Comparison of ENCODE assay signal across 15 cellular contexts in the genomic region with DNA sequence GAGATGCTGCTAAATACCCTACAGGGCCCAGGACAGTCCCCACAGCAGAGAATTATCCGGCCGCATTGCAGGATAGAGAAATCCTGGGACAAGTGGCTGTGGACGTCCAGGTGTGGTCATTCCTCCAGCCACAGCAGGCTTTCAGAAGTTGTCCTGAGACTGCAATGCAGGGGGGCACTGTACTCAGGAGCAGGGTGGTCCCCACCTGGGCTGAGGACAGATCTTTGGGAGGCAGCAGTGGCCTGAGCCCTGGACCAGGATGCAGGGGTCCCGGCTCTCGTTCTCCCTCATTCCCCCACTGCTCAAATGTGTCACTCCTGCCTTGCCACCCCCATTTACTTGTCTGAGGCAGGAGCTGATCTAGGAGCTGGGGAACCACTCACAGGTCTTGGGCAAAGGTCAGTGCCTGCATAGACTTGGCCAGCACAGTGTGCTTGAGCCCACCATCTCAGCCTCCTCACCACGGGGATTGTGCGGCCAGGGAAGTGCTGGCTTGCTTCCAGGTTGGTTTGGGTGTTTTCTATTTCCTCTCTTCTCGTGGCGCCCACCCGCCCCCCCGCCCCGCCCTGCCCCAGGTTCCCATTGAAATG. TPM values are rescaled to one million over a fixed set of nuclear protein-coding genes. Genes with fewer than 3 reads are reported as not detected.
DNase-seq lines count a peak whose midpoint lies in the region; ATAC-seq and TF ChIP-seq lines count a peak whose summit lies in the region.
"Had no signal": no experiment of that assay in that cellular context is flagged by ENCODE, and none has a peak within 500 bp of the region (broad histone marks: within the 10 kb centered on the region; RNA-seq: fewer than 3 reads in every experiment).

No MANE protein-coding gene starts in this region.

- no peaks in the 10 kb centered on the region for H3K36me3 Mint-ChIP-seq in activated T-helper 1 cell treated with anti-CD3 and anti-CD28 coated beads, Interleukin-12 subunit alpha, Interleukin-12 subunit beta, Interleukin-2, Interleukin-4 antibody, amounts not matched to agents 30 ng/mL and 10 ng/mL and 1 ng/mL, durations not matched to agents 14 hours and 24 hours and 36 hours (ENCODE audit: low read depth)
- H3K36me3 Mint-ChIP-seq: CD8-positive, alpha-beta memory T cell; IgD-negative memory B cell had no signal

- no peaks in the 10 kb centered on the region for H3K4me1 Mint-ChIP-seq in activated T-helper 1 cell treated with anti-CD3 and anti-CD28 coated beads, Interleukin-12 subunit alpha, Interleukin-12 subunit beta, Interleukin-2, Interleukin-4 antibody, amounts not matched to agents 30 ng/mL and 10 ng/mL and 1 ng/mL, durations not matched to agents 14 hours and 24 hours and 36 hours (ENCODE audit: low read depth)
- H3K4me1 Mint-ChIP-seq: activated CD4-positive, alpha-beta T cell treated with anti-CD3 and anti-CD28 coated beads, Interleukin-2, amount 10 ng/mL, durations not matched to agents 7 days and 5 days had no signal

- peaks cover 2% of the 10 kb centered on the region for H3K27me3 Mint-ChIP-seq in activated T-helper 1 cell treated with anti-CD3 and anti-CD28 coated beads, Interleukin-12 subunit alpha, Interleukin-12 subunit beta, Interleukin-2, Interleukin-4 antibody, amounts not matched to agents 30 ng/mL and 10 ng/mL and 1 ng/mL, durations not matched to agents 14 hours and 24 hours and 36 hours (ENCODE audit: insufficient read depth)
- H3K27me3 Mint-ChIP-seq: activated CD4-positive, alpha-beta T cell treated with anti-CD3 and anti-CD28 coated beads, Interleukin-2, amount 10 ng/mL, durations not matched to agents 7 days and 5 days had no signal

- H3K4me3 ChIP-seq in brain microvascular endothelial cell (ENCODE audit: low read depth, low read length) = no peak overlapping the region
- no peak overlapping the region for H3K4me3 ChIP-seq in prostate gland

- H3K36me3 ChIP-seq in brain microvascular endothelial cell (replicated peaks) (no peaks in the 10 kb centered on the region), prostate gland (no peaks in the 10 kb centered on the region)

- H3K27ac ChIP-seq in brain microvascular endothelial cell (peak overlapping the region; percentile 44), prostate gland (peak overlapping the region; percentile 49 to 53)

- in situ Hi-C loops in brain microvascular endothelial cell (cut with HindIII; ENCODE audit: low pct_ligation_motif_present, low sequenced_read_pairs) = no loop called here

- peaks cover 3% of the 10 kb centered on the region for H3K4me1 ChIP-seq in prostate gland (replicated peaks)

- DNase-seq in brain microvascular endothelial cell (no peak), left ventricle myocardium superior (no peak), prostate gland (ENCODE audit: low spot score) (no peak), activated T-cell treated with anti-CD3 and anti-CD28 coated beads for 4 hours (no peak), globus pallidus (ENCODE audit: low spot score) (no peak)
- no peak for DNase-seq in activated T-helper 1 cell treated with anti-CD3 and anti-CD28 coated beads, Interleukin-12 subunit alpha, Interleukin-12 subunit beta, Interleukin-2, Interleukin-4 antibody, amounts not matched to agents 30 ng/mL and 10 ng/mL and 1 ng/mL, durations not matched to agents 14 hours and 24 hours and 36 hours (ENCODE audit: low spot score)
- DNase-seq: activated CD4-positive, alpha-beta T cell treated with anti-CD3 and anti-CD28 coated beads, Interleukin-2, amount 10 ng/mL, durations not matched to agents 7 days and 5 days; activated gamma-delta T cell; central memory CD4-positive, alpha-beta T cell; NCI-H1694; stimulated activated CD4-positive, alpha-beta T cell treated with anti-CD3 and anti-CD28 coated beads, Interleukin-4, amount 100 ng/mL, for 24 hours; stimulated activated naive CD8-positive, alpha-beta T cell treated with anti-CD3 and anti-CD28 coated beads, Interleukin-15, Interleukin-2, amounts not matched to agents 100 U/mL and 50 U/mL, for 24 hours had no signal

- no peaks in the 10 kb centered on the region for H3K9me3 Mint-ChIP-seq in activated T-helper 1 cell treated with anti-CD3 and anti-CD28 coated beads, Interleukin-12 subunit alpha, Interleukin-12 subunit beta, Interleukin-2, Interleukin-4 antibody, amounts not matched to agents 30 ng/mL and 10 ng/mL and 1 ng/mL, durations not matched to agents 14 hours and 24 hours and 36 hours
- H3K9me3 Mint-ChIP-seq: activated CD4-positive, alpha-beta T cell treated with anti-CD3 and anti-CD28 coated beads, Interleukin-2, amount 10 ng/mL, durations not matched to agents 7 days and 5 days; CD8-positive, alpha-beta memory T cell; IgD-negative memory B cell had no signal

- no peak overlapping the region for H3K27ac Mint-ChIP-seq in activated T-helper 1 cell treated with anti-CD3 and anti-CD28 coated beads, Interleukin-12 subunit alpha, Interleukin-12 subunit beta, Interleukin-2, Interleukin-4 antibody, amounts not matched to agents 30 ng/mL and 10 ng/mL and 1 ng/mL, durations not matched to agents 14 hours and 24 hours and 36 hours
- H3K27ac Mint-ChIP-seq: activated CD4-positive, alpha-beta T cell treated with anti-CD3 and anti-CD28 coated beads, Interleukin-2, amount 10 ng/mL, durations not matched to agents 7 days and 5 days; CD8-positive, alpha-beta memory T cell; IgD-negative memory B cell had no signal

- H3K27me3 ChIP-seq in brain microvascular endothelial cell (replicated peaks) (no peaks in the 10 kb centered on the region), prostate gland (replicated peaks; ENCODE audit: insufficient read depth) (no peaks in the 10 kb centered on the region)

- peak; percentile 47 for ATAC-seq in left ventricle myocardium superior
- no peak for ATAC-seq in HG03457 (IDR thresholded peaks at IDR 0.05; ENCODE audit: unreplicated experiment)
- ATAC-seq: stimulated activated naive CD8-positive, alpha-beta T cell treated with anti-CD3 and anti-CD28 coated beads, Interleukin-15, Interleukin-2, amounts not matched to agents 100 U/mL and 50 U/mL, for 24 hours had no signal

- WGBS in prostate gland = 40% methylated on average over 12 of the region's 12 CpGs

- TF ChIP-seq CTCF in brain microvascular endothelial cell (IDR thresholded peaks at IDR 0.05; ENCODE audit: low read depth, low read length, missing control alignments) (no peak), prostate gland (IDR thresholded peaks at IDR 0.05) (no peak)

- H3K9me3 ChIP-seq in prostate gland = no peaks in the 10 kb centered on the region

- no peak for TF ChIP-seq POLR2A in prostate gland (IDR thresholded peaks at IDR 0.05)

- H3K4me3 Mint-ChIP-seq in activated T-helper 1 cell treated with anti-CD3 and anti-CD28 coated beads, Interleukin-12 subunit alpha, Interleukin-12 subunit beta, Interleukin-2, Interleukin-4 antibody, amounts not matched to agents 30 ng/mL and 10 ng/mL and 1 ng/mL, durations not matched to agents 14 hours and 24 hours and 36 hours = no peak overlapping the region
- H3K4me3 Mint-ChIP-seq: activated CD4-positive, alpha-beta T cell treated with anti-CD3 and anti-CD28 coated beads, Interleukin-2, amount 10 ng/mL, durations not matched to agents 7 days and 5 days; CD8-positive, alpha-beta memory T cell; IgD-negative memory B cell had no signal

- intact Hi-C loops in left ventricle myocardium superior (cut with micrococcal nuclease) = no loop called here
- intact Hi-C loops in prostate gland (cut with DNase I) = loop anchor here (10.0 kb wide), 1 partner anchor 138 kb away; no protein-coding TSS in a partner anchor
- intact Hi-C loops in activated T-helper 1 cell treated with anti-CD3 and anti-CD28 coated beads, Interleukin-12 subunit alpha, Interleukin-12 subunit beta, Interleukin-2, Interleukin-4 antibody, amounts not matched to agents 30 ng/mL and 10 ng/mL and 1 ng/mL, durations not matched to agents 14 hours and 24 hours and 36 hours (cut with micrococcal nuclease) = no loop called here

RNA-seq across cellular contexts. Expression of a gene that starts 15.3 kb away (rescaled TPM):
- total RNA-seq in left ventricle myocardium superior = not detected
- total RNA-seq in prostate gland = not detected
- not detected in 2 replicates for total RNA-seq in activated T-helper 1 cell treated with anti-CD3 and anti-CD28 coated beads, Interleukin-12 subunit alpha, Interleukin-12 subunit beta, Interleukin-2, Interleukin-4 antibody, amounts not matched to agents 30 ng/mL and 10 ng/mL and 1 ng/mL, durations not matched to agents 14 hours and 24 hours and 36 hours
- total RNA-seq: activated CD4-positive, alpha-beta T cell treated with anti-CD3 and anti-CD28 coated beads, Interleukin-2, amount 10 ng/mL, durations not matched to agents 7 days and 5 days; CD8-positive, alpha-beta memory T cell had no signal
